Comparison of ENCODE assay signal across 8 cellular contexts in the genomic region with DNA sequence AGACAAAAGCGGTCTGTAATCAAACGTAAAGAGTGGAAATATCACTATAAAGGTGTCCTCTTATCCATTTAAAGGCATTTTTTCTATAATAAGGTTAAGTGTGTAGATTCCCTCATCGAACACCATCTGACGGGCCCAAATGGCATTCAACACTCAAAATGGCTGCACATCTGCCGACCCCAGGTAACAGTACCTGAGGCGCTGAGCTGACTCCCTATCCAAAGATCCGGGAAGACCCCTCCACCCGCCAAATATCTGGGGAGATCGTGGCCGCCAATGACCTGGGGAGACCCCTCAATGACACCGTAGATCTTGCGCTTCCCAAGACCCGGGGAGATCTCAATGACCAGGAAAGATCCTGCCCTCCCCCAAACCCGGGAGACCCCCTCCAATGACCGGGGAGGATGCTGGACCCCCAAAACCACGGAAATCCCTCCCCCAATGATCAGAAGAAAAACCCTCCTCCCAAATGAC. TPM values are rescaled to one million over a fixed set of nuclear protein-coding genes. Genes with fewer than 3 reads are reported as not detected.
DNase-seq lines count a peak whose midpoint lies in the region; ATAC-seq and TF ChIP-seq lines count a peak whose summit lies in the region.

No MANE protein-coding gene starts in this region.

- no peaks in the 10 kb centered on the region for H3K9me3 Mint-ChIP-seq in naive B cell

- no peaks in the 10 kb centered on the region for H3K27me3 ChIP-seq in dorsolateral prefrontal cortex

- H3K36me3 Mint-ChIP-seq in naive B cell: no peaks in the 10 kb centered on the region

- H3K4me3 ChIP-seq in dorsolateral prefrontal cortex: peak overlapping the region; percentile 49 to 99 (median 89)

- DNase-seq in NCI-H2196 (lab: John Stamatoyannopoulos, UW; ENCODE audit: unreplicated experiment): peak; percentile 20
- no peak for DNase-seq in NCI-H2196 treated with DMSO at 0.1 percent for 48 hours (lab: John Stamatoyannopoulos, UW; ENCODE audit: unreplicated experiment)
- DNase-seq in UCSD-AML1 (lab: John Stamatoyannopoulos, UW; ENCODE audit: unreplicated experiment): peak; percentile 43
- peak in 1 of 10 donors; percentile 48 for DNase-seq in dorsolateral prefrontal cortex
- DNase-seq in naive B cell: peak; percentile 18
- DNase-seq in NCI-H226: no peak
- DNase-seq in foreskin melanocyte: no peak

- intact Hi-C loops in dorsolateral prefrontal cortex (cut with DNase I): loop anchor here (2.0 to 10.0 kb wide), 2 partner anchors 18 to 128 kb away; partner anchors contain the start of gene PRKAR2A (in 1 of the 2)

- peak overlapping the region; percentile 7 to 96 (median 83) for H3K27ac ChIP-seq in dorsolateral prefrontal cortex

- ATAC-seq in naive B cell (ENCODE audit: low read depth in 2 of 2) (peak; percentile 12 to 16), HG03378 (IDR thresholded peaks at IDR 0.05; ENCODE audit: unreplicated experiment) (no peak)

- TF ChIP-seq CTCF in dorsolateral prefrontal cortex (IDR thresholded peaks at IDR 0.05 in 54 of 56, conservative IDR thresholded peaks at IDR 0.05 in 2 of 56; ENCODE audit: low read depth in 1 of 56, partially characterized antibody in 56 of 56): no peak

- peaks cover 27 to 41% (median 39%) of the 10 kb centered on the region in 3 donors for H3K4me1 Mint-ChIP-seq in naive B cell

- H3K27ac Mint-ChIP-seq in naive B cell: peak overlapping the region; percentile 96 to 99 (median 98)

- peaks cover 0 to 17% (median 9%) of the 10 kb centered on the region in 3 donors for H3K27me3 Mint-ChIP-seq in naive B cell

- H3K4me3 Mint-ChIP-seq in naive B cell: peak overlapping the region; percentile 94 to 99 (median 98)

RNA-seq across cellular contexts. Expression of gene IP6K2, which starts 0.5 kb away (rescaled TPM):
- 100 to 1,000 TPM in 31 of 120 experiments, 10 to 100 TPM in 89; 63.9 to 128 (median 92.9) TPM for total RNA-seq in dorsolateral prefrontal cortex
- 10 to 100 TPM; 53.6 to 96.9 (median 68.7) TPM for polyA plus RNA-seq in naive B cell (ENCODE audit: low read depth in 6 of 6)

RNA-seq across cellular contexts. Expression of gene NCKIPSD, which starts 30.8 kb away (rescaled TPM):
- 100 to 1,000 TPM in 69 of 120 experiments, 10 to 100 TPM in 51; 66.3 to 147 (median 103) TPM for total RNA-seq in dorsolateral prefrontal cortex
- 10 to 100 TPM in 1 of 6 donors, 1 to 10 TPM in 5; 3.3 to 11.2 (median 4.9) TPM for polyA plus RNA-seq in naive B cell (ENCODE audit: low read depth in 6 of 6)

RNA-seq across cellular contexts. Expression of gene CELSR3, which starts 53.9 kb away (rescaled TPM):
- total RNA-seq in dorsolateral prefrontal cortex: 10 to 100 TPM; 21.5 to 68.6 (median 39.9) TPM
- polyA plus RNA-seq in naive B cell (ENCODE audit: low read depth in 6 of 6): under 1 TPM in 1 of 6 donors, not detected in 5; 0.28 TPM

Comparison
In these comparisons a context has a peak if more than half of its experiments do, and no peak if none do; other contexts are left out.
1. DNase-seq: peak in NCI-H2196 (single experiment), UCSD-AML1 (single experiment) and naive B cell (single experiment); none in NCI-H2196 treated with DMSO at 0.1 percent for 48 hours (single experiment), NCI-H226 (single experiment) and foreskin melanocyte (single experiment).